In genomic region chr13:21290442-21291002, GRCh38 we compare ENCODE assay signal across 6 cellular contexts.
DNase-seq lines count a peak whose midpoint lies in the region; ATAC-seq lines count a peak whose summit lies in the region.
"Not testable (repeated sequence)": the region's sequence is repeated elsewhere in the genome, so short reads cannot be mapped to it uniquely, and the experiment has no call there.

No MANE protein-coding gene starts in this region.

- POLR2A ChIA-PET in activated CD4-positive, alpha-beta memory T cell treated with anti-CD3 and anti-CD28 coated beads for 36 hours (lab: Charles Lee) = not testable (repeated sequence)

- intact Hi-C loops in activated CD4-positive, alpha-beta memory T cell treated with anti-CD3 and anti-CD28 coated beads for 36 hours (cut with micrococcal nuclease) = loop anchor here (10.0 kb wide), 1 partner anchor 176 kb away; no protein-coding TSS in a partner anchor
- intact Hi-C loops in activated naive CD4-positive, alpha-beta T cell treated with anti-CD3 and anti-CD28 coated beads for 36 hours (cut with micrococcal nuclease) = loop anchor here (10.0 kb wide), 3 partner anchors 176 to 796 kb away; no protein-coding TSS in a partner anchor

- H3K4me1 Mint-ChIP-seq in T-helper 2 cell treated with Interferon-gamma antibody and Interleukin-4, amounts not matched to agents 5 μg/mL and 100 μg/mL, for 36 hours (ENCODE audit: low read depth); activated CD4-positive, alpha-beta memory T cell treated with anti-CD3 and anti-CD28 coated beads for 36 hours (ENCODE audit: low read depth); activated T-cell treated with anti-CD3 and anti-CD28 coated beads, Interleukin-2, amount 50 U/mL, for 72 hours (ENCODE audit: low read depth); activated naive CD4-positive, alpha-beta T cell treated with anti-CD3 and anti-CD28 coated beads for 36 hours (ENCODE audit: low read depth); central memory CD8-positive, alpha-beta T cell: not testable (repeated sequence)

- DNase-seq in T-helper 2 cell treated with Interferon-gamma antibody and Interleukin-4, amounts not matched to agents 5 μg/mL and 100 μg/mL, for 36 hours (ENCODE audit: low spot score) = peak; percentile 17
- peak; percentile 30 for DNase-seq in activated CD4-positive, alpha-beta memory T cell treated with anti-CD3 and anti-CD28 coated beads for 36 hours
- DNase-seq in activated T-cell treated with anti-CD3 and anti-CD28 coated beads, Interleukin-2, amount 50 U/mL, for 72 hours = peak; percentile 27 to 34
- DNase-seq in activated naive CD4-positive, alpha-beta T cell treated with anti-CD3 and anti-CD28 coated beads for 36 hours = peak; percentile 10
- peak in 1 of 2 donors; percentile 39 for DNase-seq in central memory CD8-positive, alpha-beta T cell (ENCODE audit: low spot score in 2 of 2)
- peak; percentile 12 for DNase-seq in stimulated activated CD4-positive, alpha-beta T cell treated with anti-CD3 and anti-CD28 coated beads, Interleukin-1b, Interleukin-23, amount 100 ng/mL, for 48 hours

- H3K27me3 Mint-ChIP-seq in T-helper 2 cell treated with Interferon-gamma antibody and Interleukin-4, amounts not matched to agents 5 μg/mL and 100 μg/mL, for 36 hours (ENCODE audit: low read depth); activated CD4-positive, alpha-beta memory T cell treated with anti-CD3 and anti-CD28 coated beads for 36 hours; activated T-cell treated with anti-CD3 and anti-CD28 coated beads, Interleukin-2, amount 50 U/mL, for 72 hours (ENCODE audit: low read depth); activated naive CD4-positive, alpha-beta T cell treated with anti-CD3 and anti-CD28 coated beads for 36 hours (ENCODE audit: low read depth); central memory CD8-positive, alpha-beta T cell: not testable (repeated sequence)

- H3K36me3 Mint-ChIP-seq in T-helper 2 cell treated with Interferon-gamma antibody and Interleukin-4, amounts not matched to agents 5 μg/mL and 100 μg/mL, for 36 hours (ENCODE audit: low read depth); activated CD4-positive, alpha-beta memory T cell treated with anti-CD3 and anti-CD28 coated beads for 36 hours; activated T-cell treated with anti-CD3 and anti-CD28 coated beads, Interleukin-2, amount 50 U/mL, for 72 hours (ENCODE audit: insufficient read depth in 2 of 2); activated naive CD4-positive, alpha-beta T cell treated with anti-CD3 and anti-CD28 coated beads for 36 hours (ENCODE audit: low read depth); central memory CD8-positive, alpha-beta T cell (ENCODE audit: insufficient read depth): not testable (repeated sequence)

- H3K27ac Mint-ChIP-seq in T-helper 2 cell treated with Interferon-gamma antibody and Interleukin-4, amounts not matched to agents 5 μg/mL and 100 μg/mL, for 36 hours; activated naive CD4-positive, alpha-beta T cell treated with anti-CD3 and anti-CD28 coated beads for 36 hours: not testable (repeated sequence)
- peak overlapping the region; percentile 61 for H3K27ac Mint-ChIP-seq in activated CD4-positive, alpha-beta memory T cell treated with anti-CD3 and anti-CD28 coated beads for 36 hours
- peak overlapping the region; percentile 95 for H3K27ac Mint-ChIP-seq in activated T-cell treated with anti-CD3 and anti-CD28 coated beads, Interleukin-2, amount 50 U/mL, for 72 hours
- peak overlapping the region; percentile 54 for H3K27ac Mint-ChIP-seq in central memory CD8-positive, alpha-beta T cell (ENCODE audit: low read depth)

- not testable (repeated sequence) for H3K4me3 Mint-ChIP-seq in T-helper 2 cell treated with Interferon-gamma antibody and Interleukin-4, amounts not matched to agents 5 μg/mL and 100 μg/mL, for 36 hours; activated CD4-positive, alpha-beta memory T cell treated with anti-CD3 and anti-CD28 coated beads for 36 hours; activated naive CD4-positive, alpha-beta T cell treated with anti-CD3 and anti-CD28 coated beads for 36 hours; central memory CD8-positive, alpha-beta T cell
- H3K4me3 Mint-ChIP-seq in activated T-cell treated with anti-CD3 and anti-CD28 coated beads, Interleukin-2, amount 50 U/mL, for 72 hours = peak overlapping the region in 1 of 2 donors; percentile 24

- ATAC-seq in activated T-cell treated with anti-CD3 and anti-CD28 coated beads, Interleukin-2, amount 50 U/mL, for 72 hours (replicated peaks in 1 of 2) = peak; percentile 89
- ATAC-seq in central memory CD8-positive, alpha-beta T cell (replicated peaks; ENCODE audit: extremely low read depth, poor library complexity, severe bottlenecking) = peak; percentile 66

- CTCF ChIA-PET in activated CD4-positive, alpha-beta memory T cell treated with anti-CD3 and anti-CD28 coated beads for 36 hours (lab: Charles Lee) = not testable (repeated sequence)
- CTCF ChIA-PET in activated naive CD4-positive, alpha-beta T cell treated with anti-CD3 and anti-CD28 coated beads for 36 hours (lab: Charles Lee) = interaction anchor here (11.2 kb wide), 1 partner anchor 185 kb away, joined by 223 read pairs; no protein-coding TSS in a partner anchor

- not testable (repeated sequence) for H3K9me3 Mint-ChIP-seq in T-helper 2 cell treated with Interferon-gamma antibody and Interleukin-4, amounts not matched to agents 5 μg/mL and 100 μg/mL, for 36 hours; activated naive CD4-positive, alpha-beta T cell treated with anti-CD3 and anti-CD28 coated beads for 36 hours; central memory CD8-positive, alpha-beta T cell
- H3K9me3 Mint-ChIP-seq in activated CD4-positive, alpha-beta memory T cell treated with anti-CD3 and anti-CD28 coated beads for 36 hours = peaks cover 15% of the 10 kb centered on the region
- peaks cover 0 to 15% of the 10 kb centered on the region in 2 donors for H3K9me3 Mint-ChIP-seq in activated T-cell treated with anti-CD3 and anti-CD28 coated beads, Interleukin-2, amount 50 U/mL, for 72 hours
